8 cellular contexts compared by ENCODE assay signal in the genomic region with DNA sequence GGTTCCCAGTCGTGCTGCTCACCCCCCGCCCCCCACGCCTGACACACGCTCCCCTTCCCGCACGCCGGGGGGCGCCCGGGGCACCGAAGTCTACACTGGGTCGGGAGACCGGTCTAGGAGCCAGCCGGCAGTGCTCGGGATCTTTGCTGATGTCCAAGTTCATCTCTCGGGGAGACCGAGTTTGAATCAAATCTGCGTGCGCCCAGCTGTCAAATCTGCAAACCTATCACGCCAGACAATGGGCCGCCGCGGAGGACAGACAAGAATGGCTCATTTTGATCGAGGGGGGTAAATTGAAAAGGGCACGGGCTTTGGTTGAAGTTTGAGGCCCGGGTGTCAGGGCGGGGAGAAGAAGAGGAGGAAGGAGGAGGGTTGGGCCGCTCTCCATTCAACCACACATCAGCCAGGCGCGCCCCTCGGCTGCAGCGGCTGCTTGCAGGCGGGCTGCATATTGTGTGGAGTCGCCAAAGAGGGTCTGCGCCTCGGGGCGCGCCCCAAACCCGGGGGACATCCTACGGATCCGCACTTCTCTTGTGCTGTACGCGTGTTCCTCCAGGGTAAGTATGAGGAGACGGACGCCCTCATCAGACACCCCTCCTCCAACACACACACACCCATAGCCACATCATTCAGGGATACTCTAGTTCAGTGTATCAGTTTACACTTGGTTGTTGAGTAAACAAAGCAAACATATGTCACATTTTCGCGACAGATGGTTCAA. TPM values are rescaled to one million over a fixed set of nuclear protein-coding genes. Genes with fewer than 3 reads are reported as not detected.
A peak's percentile ranks its signal among the peaks of the same experiment; 100 is the strongest.
DNase-seq lines count a peak whose midpoint lies in the region; ATAC-seq lines count a peak whose summit lies in the region.

No MANE protein-coding gene starts in this region.

- peak; percentile 40 for DNase-seq in Daoy (ENCODE audit: low read depth)
- DNase-seq in NCI-H345 treated with DMSO at 0.1 percent for 48 hours (lab: John Stamatoyannopoulos, UW; ENCODE audit: unreplicated experiment) = peak; percentile 29
- peak; percentile 53 for DNase-seq in glomerular visceral epithelial cell (ENCODE audit: extremely low spot score)
- DNase-seq in retina = peak; percentile 92
- DNase-seq in NCI-H2196 (lab: John Stamatoyannopoulos, UW; ENCODE audit: unreplicated experiment) = no peak
- no peak for DNase-seq in NCI-H2081 treated with DMSO at 0.1 percent for 48 hours (lab: John Stamatoyannopoulos, UW)
- no peak for DNase-seq in NCI-H2227 (lab: John Stamatoyannopoulos, UW; ENCODE audit: unreplicated experiment)

- ATAC-seq in HG02884 (IDR thresholded peaks at IDR 0.05; ENCODE audit: unreplicated experiment) = no peak

RNA-seq across cellular contexts. Expression of a gene that starts 1.3 kb away (rescaled TPM):
- 0.80 and 1.1 TPM in 2 replicates for total RNA-seq in Daoy (2014; rRNA removed; shearing (Covaris generic))

RNA-seq across cellular contexts. Expression of a gene that starts 49.9 kb away (rescaled TPM):
- total RNA-seq in Daoy (2014; rRNA removed; shearing (Covaris generic)) = not detected in 2 replicates

Comparison
In these comparisons a context has a peak if more than half of its experiments do, and no peak if none do; other contexts are left out.
1. DNase-seq: peak in Daoy (single experiment), NCI-H345 treated with DMSO at 0.1 percent for 48 hours (single experiment), glomerular visceral epithelial cell (single experiment) and retina (single experiment); none in NCI-H2196 (single experiment), NCI-H2081 treated with DMSO at 0.1 percent for 48 hours (single experiment) and NCI-H2227 (single experiment).